In genomic region chr12:7127916-7128626, GRCh38 we compare ENCODE assay signal across 1 cellular context.
A peak's percentile ranks its signal among the peaks of the same experiment; 100 is the strongest.
TF ChIP-seq lines count a peak whose summit lies in the region.

No MANE protein-coding gene starts in this region.

TF ChIP-seq in HepG2, 621 proteins besides CTCF, POLR2A, EP300 and RAD21 (continued from another document and continues in another):
- TF ChIP-seq THAP11 (CRISPR knock-in tag; IDR thresholded peaks at IDR 0.05), result 0 out of 2 replicates have a peak, but pooled peaks have one; percentile 24
- TF ChIP-seq ZBTB20 (CRISPR knock-in tag; IDR thresholded peaks at IDR 0.05; ENCODE audit: borderline replicate concordance, low read depth), result peak; percentile 58; the same call in 1 of the 2 replicates
- TF ChIP-seq ELF1 (CRISPR knock-in tag; IDR thresholded peaks at IDR 0.05), result 0 out of 2 replicates have a peak, but pooled peaks have one; percentile 5
- TF ChIP-seq ZBED4 (CRISPR knock-in tag; IDR thresholded peaks at IDR 0.05; ENCODE audit: borderline replicate concordance), result peak; percentile 38; the same call in 1 of the 2 replicates
- TF ChIP-seq ZNF792 (CRISPR knock-in tag; IDR thresholded peaks at IDR 0.05), result no peak
- TF ChIP-seq XRCC5 (optimal IDR thresholded peaks at IDR 0.05; ENCODE audit: low read length), result peak; percentile 38
- TF ChIP-seq BCL6 (CRISPR knock-in tag; IDR thresholded peaks at IDR 0.05), result peak; percentile 31; the same call in 1 of the 2 replicates
- peak; percentile 69 for TF ChIP-seq NCOA2 (CRISPR knock-in tag; IDR thresholded peaks at IDR 0.05)
- TF ChIP-seq PCBP2 (optimal IDR thresholded peaks at IDR 0.05; ENCODE audit: low read depth, low read length, poor library complexity, severe bottlenecking), result no peak
- TF ChIP-seq TEAD3 (CRISPR knock-in tag; optimal IDR thresholded peaks at IDR 0.05; ENCODE audit: borderline replicate concordance), result peak; percentile 63
- TF ChIP-seq NCOR1 (IDR thresholded peaks at IDR 0.05; ENCODE audit: borderline replicate concordance, low read length), result peak; percentile 93
- 0 out of 2 replicates have a peak, but pooled peaks have one; percentile 34 for TF ChIP-seq BRF2 (CRISPR knock-in tag; IDR thresholded peaks at IDR 0.05)
- peak; percentile 79 for TF ChIP-seq ZNF687 (CRISPR knock-in tag; IDR thresholded peaks at IDR 0.05)
- peak; percentile 58 for TF ChIP-seq SAP130 (CRISPR knock-in tag; IDR thresholded peaks at IDR 0.05; ENCODE audit: low read depth)
- 0 out of 2 replicates have a peak, but pooled peaks have one; percentile 35 for TF ChIP-seq AHDC1 (CRISPR knock-in tag; IDR thresholded peaks at IDR 0.05; ENCODE audit: borderline replicate concordance)
- peak in 1 of 2 experiments; percentile 19; a peak in 2 of 4 replicates for TF ChIP-seq HMGXB4 (CRISPR knock-in tag; IDR thresholded peaks at IDR 0.05; ENCODE audit: borderline replicate concordance in 1 of 2, low read depth in 1 of 2)
- peak; percentile 26; the same call in 1 of the 2 replicates for TF ChIP-seq ZNF567 (CRISPR knock-in tag; IDR thresholded peaks at IDR 0.05; ENCODE audit: borderline replicate concordance)
- TF ChIP-seq SKIL (CRISPR knock-in tag; IDR thresholded peaks at IDR 0.05; ENCODE audit: borderline replicate concordance), result peak; percentile 64; the same call in 1 of the 2 replicates
- no peak for TF ChIP-seq GPN1 (CRISPR knock-in tag; IDR thresholded peaks at IDR 0.05; ENCODE audit: borderline replicate concordance)
- peak; percentile 35 for TF ChIP-seq ZFP91 (CRISPR knock-in tag; IDR thresholded peaks at IDR 0.05; ENCODE audit: borderline replicate concordance)
- no peak for TF ChIP-seq ZNF275 (CRISPR knock-in tag; IDR thresholded peaks at IDR 0.05; ENCODE audit: borderline replicate concordance)
- TF ChIP-seq ZNF263 (CRISPR knock-in tag; IDR thresholded peaks at IDR 0.05), result peak; percentile 99
- TF ChIP-seq BORCS8-MEF2B (CRISPR knock-in tag; IDR thresholded peaks at IDR 0.05), result 0 out of 2 replicates have a peak, but pooled peaks have one; percentile 54
- peak; percentile 62 for TF ChIP-seq PITX1 (CRISPR knock-in tag; IDR thresholded peaks at IDR 0.05)
- peak; percentile 99 for TF ChIP-seq ZBTB7B (CRISPR knock-in tag; IDR thresholded peaks at IDR 0.05)
- TF ChIP-seq ZNF614 (CRISPR knock-in tag; IDR thresholded peaks at IDR 0.05; ENCODE audit: borderline replicate concordance), result peak; percentile 44; the same call in 1 of the 2 replicates
- peak; percentile 90; the same call in 1 of the 2 replicates for TF ChIP-seq ESRRA (CRISPR knock-in tag; IDR thresholded peaks at IDR 0.05; ENCODE audit: low read depth)
- peak; percentile 77 for TF ChIP-seq NR2F6 (IDR thresholded peaks at IDR 0.05)
- TF ChIP-seq NR2F6 (CRISPR knock-in tag; IDR thresholded peaks at IDR 0.05), result no peak
- TF ChIP-seq PLSCR1 (CRISPR knock-in tag; IDR thresholded peaks at IDR 0.05; ENCODE audit: borderline replicate concordance), result no peak
